ENCODE assay signal across 1 cellular context in the genomic region with DNA sequence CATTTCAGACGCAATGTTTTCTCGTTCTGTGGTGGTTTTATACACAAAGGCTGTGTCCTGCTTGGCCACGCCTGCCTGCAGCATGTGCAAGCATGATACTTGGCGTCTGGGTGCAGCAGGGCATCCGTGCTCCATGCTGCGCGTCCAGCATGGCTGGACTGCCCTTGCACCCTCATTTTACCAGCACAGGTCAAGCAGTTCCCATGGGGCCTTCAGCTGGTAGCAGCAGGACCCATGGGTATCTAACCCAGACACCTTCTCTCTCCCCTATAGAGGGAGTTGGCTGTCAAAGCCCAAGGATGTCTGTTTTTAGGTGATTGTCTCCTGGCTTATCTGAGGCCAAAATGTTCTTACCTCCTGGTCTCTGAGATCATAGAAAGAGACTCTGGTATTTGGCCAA.
TF ChIP-seq lines count a peak whose summit lies in the region.

No MANE protein-coding gene starts in this region.

TF ChIP-seq in K562, 482 proteins besides CTCF, POLR2A, EP300 and RAD21 (continued from another document and continues in another):
- TF ChIP-seq, protein P1, sequence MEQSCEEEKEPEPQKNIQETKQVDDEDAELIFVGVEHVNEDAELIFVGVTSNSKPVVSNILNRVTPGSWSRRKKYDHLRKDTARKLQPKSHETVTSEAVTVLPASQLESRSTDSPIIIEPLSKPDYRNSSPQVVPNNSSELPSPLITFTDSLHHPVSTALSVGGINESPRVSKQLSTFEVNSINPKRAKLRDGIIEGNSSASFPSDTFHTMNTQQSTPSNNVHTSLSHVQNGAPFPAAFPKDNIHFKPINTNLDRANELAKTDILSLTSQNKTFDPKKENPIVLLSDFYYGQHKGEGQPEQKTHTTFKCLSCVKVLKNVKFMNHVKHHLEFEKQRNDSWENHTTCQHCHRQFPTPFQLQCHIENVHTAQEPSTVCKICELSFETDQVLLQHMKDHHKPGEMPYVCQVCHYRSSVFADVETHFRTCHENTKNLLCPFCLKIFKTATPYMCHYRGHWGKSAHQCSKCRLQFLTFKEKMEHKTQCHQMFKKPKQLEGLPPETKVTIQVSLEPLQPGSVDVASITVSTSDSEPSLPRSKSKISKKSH (CRISPR knock-in tag; IDR thresholded peaks at IDR 0.05), result no peak
- no peak for TF ChIP-seq FOXA3 (CRISPR knock-in tag; conservative IDR thresholded peaks at IDR 0.05 in 1 of 2, IDR thresholded peaks at IDR 0.05 in 1 of 2)
- no peak for TF ChIP-seq ZNF133 (CRISPR knock-in tag; IDR thresholded peaks at IDR 0.05)
- peak; percentile 65 for TF ChIP-seq HDAC3 (IDR thresholded peaks at IDR 0.05; ENCODE audit: borderline replicate concordance, partially characterized antibody)
- TF ChIP-seq ZNF639 (CRISPR knock-in tag; conservative IDR thresholded peaks at IDR 0.05 in 1 of 2, IDR thresholded peaks at IDR 0.05 in 1 of 2), result no peak
- TF ChIP-seq, protein P2, sequence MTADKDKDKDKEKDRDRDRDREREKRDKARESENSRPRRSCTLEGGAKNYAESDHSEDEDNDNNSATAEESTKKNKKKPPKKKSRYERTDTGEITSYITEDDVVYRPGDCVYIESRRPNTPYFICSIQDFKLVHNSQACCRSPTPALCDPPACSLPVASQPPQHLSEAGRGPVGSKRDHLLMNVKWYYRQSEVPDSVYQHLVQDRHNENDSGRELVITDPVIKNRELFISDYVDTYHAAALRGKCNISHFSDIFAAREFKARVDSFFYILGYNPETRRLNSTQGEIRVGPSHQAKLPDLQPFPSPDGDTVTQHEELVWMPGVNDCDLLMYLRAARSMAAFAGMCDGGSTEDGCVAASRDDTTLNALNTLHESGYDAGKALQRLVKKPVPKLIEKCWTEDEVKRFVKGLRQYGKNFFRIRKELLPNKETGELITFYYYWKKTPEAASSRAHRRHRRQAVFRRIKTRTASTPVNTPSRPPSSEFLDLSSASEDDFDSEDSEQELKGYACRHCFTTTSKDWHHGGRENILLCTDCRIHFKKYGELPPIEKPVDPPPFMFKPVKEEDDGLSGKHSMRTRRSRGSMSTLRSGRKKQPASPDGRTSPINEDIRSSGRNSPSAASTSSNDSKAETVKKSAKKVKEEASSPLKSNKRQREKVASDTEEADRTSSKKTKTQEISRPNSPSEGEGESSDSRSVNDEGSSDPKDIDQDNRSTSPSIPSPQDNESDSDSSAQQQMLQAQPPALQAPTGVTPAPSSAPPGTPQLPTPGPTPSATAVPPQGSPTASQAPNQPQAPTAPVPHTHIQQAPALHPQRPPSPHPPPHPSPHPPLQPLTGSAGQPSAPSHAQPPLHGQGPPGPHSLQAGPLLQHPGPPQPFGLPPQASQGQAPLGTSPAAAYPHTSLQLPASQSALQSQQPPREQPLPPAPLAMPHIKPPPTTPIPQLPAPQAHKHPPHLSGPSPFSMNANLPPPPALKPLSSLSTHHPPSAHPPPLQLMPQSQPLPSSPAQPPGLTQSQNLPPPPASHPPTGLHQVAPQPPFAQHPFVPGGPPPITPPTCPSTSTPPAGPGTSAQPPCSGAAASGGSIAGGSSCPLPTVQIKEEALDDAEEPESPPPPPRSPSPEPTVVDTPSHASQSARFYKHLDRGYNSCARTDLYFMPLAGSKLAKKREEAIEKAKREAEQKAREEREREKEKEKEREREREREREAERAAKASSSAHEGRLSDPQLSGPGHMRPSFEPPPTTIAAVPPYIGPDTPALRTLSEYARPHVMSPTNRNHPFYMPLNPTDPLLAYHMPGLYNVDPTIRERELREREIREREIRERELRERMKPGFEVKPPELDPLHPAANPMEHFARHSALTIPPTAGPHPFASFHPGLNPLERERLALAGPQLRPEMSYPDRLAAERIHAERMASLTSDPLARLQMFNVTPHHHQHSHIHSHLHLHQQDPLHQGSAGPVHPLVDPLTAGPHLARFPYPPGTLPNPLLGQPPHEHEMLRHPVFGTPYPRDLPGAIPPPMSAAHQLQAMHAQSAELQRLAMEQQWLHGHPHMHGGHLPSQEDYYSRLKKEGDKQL (CRISPR knock-in tag; IDR thresholded peaks at IDR 0.05; ENCODE audit: borderline replicate concordance), result no peak
- no peak for TF ChIP-seq ELK1 (CRISPR knock-in tag; IDR thresholded peaks at IDR 0.05)
- TF ChIP-seq TEAD2 (tag; IDR thresholded peaks at IDR 0.05), result no peak
- no peak for TF ChIP-seq PTBP1 (IDR thresholded peaks at IDR 0.05; ENCODE audit: low read depth, low read length)
- no peak for TF ChIP-seq KAT2B (IDR thresholded peaks at IDR 0.05; ENCODE audit: low read depth, low read length)
- TF ChIP-seq NFXL1 (CRISPR knock-in tag; IDR thresholded peaks at IDR 0.05), result no peak
- TF ChIP-seq MBD2 (IDR thresholded peaks at IDR 0.05; ENCODE audit: borderline replicate concordance, low read depth), result 0 out of 2 replicates have a peak, but pooled peaks have one; percentile 28
- no peak for TF ChIP-seq ZNF699 (CRISPR knock-in tag; IDR thresholded peaks at IDR 0.05; ENCODE audit: insufficient replicate concordance)
- TF ChIP-seq, protein P3, sequence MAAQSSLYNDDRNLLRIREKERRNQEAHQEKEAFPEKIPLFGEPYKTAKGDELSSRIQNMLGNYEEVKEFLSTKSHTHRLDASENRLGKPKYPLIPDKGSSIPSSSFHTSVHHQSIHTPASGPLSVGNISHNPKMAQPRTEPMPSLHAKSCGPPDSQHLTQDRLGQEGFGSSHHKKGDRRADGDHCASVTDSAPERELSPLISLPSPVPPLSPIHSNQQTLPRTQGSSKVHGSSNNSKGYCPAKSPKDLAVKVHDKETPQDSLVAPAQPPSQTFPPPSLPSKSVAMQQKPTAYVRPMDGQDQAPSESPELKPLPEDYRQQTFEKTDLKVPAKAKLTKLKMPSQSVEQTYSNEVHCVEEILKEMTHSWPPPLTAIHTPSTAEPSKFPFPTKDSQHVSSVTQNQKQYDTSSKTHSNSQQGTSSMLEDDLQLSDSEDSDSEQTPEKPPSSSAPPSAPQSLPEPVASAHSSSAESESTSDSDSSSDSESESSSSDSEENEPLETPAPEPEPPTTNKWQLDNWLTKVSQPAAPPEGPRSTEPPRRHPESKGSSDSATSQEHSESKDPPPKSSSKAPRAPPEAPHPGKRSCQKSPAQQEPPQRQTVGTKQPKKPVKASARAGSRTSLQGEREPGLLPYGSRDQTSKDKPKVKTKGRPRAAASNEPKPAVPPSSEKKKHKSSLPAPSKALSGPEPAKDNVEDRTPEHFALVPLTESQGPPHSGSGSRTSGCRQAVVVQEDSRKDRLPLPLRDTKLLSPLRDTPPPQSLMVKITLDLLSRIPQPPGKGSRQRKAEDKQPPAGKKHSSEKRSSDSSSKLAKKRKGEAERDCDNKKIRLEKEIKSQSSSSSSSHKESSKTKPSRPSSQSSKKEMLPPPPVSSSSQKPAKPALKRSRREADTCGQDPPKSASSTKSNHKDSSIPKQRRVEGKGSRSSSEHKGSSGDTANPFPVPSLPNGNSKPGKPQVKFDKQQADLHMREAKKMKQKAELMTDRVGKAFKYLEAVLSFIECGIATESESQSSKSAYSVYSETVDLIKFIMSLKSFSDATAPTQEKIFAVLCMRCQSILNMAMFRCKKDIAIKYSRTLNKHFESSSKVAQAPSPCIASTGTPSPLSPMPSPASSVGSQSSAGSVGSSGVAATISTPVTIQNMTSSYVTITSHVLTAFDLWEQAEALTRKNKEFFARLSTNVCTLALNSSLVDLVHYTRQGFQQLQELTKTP (IDR thresholded peaks at IDR 0.05; ENCODE audit: low read depth in 1 of 2, partially characterized antibody in 2 of 2), result peak in 1 of 2 experiments; percentile 48
- TF ChIP-seq HDAC6 (IDR thresholded peaks at IDR 0.05; ENCODE audit: low read depth, low read length), result no peak
- TF ChIP-seq SRSF3 (IDR thresholded peaks at IDR 0.05; ENCODE audit: insufficient read depth, low read length), result no peak
- TF ChIP-seq PURB (CRISPR knock-in tag; IDR thresholded peaks at IDR 0.05; ENCODE audit: low read depth), result no peak
- TF ChIP-seq SOX6 (IDR thresholded peaks at IDR 0.05), result peak; percentile 61; the same call in 1 of the 2 replicates
- TF ChIP-seq, protein P4, sequence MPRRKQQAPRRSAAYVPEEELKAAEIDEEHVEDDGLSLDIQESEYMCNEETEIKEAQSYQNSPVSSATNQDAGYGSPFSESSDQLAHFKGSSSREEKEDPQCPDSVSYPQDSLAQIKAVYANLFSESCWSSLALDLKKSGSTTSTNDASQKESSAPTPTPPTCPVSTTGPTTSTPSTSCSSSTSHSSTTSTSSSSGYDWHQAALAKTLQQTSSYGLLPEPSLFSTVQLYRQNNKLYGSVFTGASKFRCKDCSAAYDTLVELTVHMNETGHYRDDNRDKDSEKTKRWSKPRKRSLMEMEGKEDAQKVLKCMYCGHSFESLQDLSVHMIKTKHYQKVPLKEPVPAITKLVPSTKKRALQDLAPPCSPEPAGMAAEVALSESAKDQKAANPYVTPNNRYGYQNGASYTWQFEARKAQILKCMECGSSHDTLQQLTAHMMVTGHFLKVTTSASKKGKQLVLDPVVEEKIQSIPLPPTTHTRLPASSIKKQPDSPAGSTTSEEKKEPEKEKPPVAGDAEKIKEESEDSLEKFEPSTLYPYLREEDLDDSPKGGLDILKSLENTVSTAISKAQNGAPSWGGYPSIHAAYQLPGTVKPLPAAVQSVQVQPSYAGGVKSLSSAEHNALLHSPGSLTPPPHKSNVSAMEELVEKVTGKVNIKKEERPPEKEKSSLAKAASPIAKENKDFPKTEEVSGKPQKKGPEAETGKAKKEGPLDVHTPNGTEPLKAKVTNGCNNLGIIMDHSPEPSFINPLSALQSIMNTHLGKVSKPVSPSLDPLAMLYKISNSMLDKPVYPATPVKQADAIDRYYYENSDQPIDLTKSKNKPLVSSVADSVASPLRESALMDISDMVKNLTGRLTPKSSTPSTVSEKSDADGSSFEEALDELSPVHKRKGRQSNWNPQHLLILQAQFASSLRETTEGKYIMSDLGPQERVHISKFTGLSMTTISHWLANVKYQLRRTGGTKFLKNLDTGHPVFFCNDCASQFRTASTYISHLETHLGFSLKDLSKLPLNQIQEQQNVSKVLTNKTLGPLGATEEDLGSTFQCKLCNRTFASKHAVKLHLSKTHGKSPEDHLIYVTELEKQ (CRISPR knock-in tag; IDR thresholded peaks at IDR 0.05), result no peak
- TF ChIP-seq EHMT2 (IDR thresholded peaks at IDR 0.05), result peak; percentile 67
- TF ChIP-seq ZNF584 (CRISPR knock-in tag; IDR thresholded peaks at IDR 0.05; ENCODE audit: low read depth), result no peak
- no peak for TF ChIP-seq RBM25 (IDR thresholded peaks at IDR 0.05; ENCODE audit: low read depth, low read length, severe bottlenecking)
- peak; percentile 16; the same call in 1 of the 2 replicates for TF ChIP-seq CXXC5 (CRISPR knock-in tag; IDR thresholded peaks at IDR 0.05)
- no peak for TF ChIP-seq HNRNPK (IDR thresholded peaks at IDR 0.05; ENCODE audit: low read depth, low read length, poor library complexity, severe bottlenecking)
- TF ChIP-seq JUNB (CRISPR knock-in tag; conservative IDR thresholded peaks at IDR 0.05), result no peak
- no peak for TF ChIP-seq RBM15 (IDR thresholded peaks at IDR 0.05; ENCODE audit: insufficient read depth, low read length)
- no peak for TF ChIP-seq FOXA1 (IDR thresholded peaks at IDR 0.05; ENCODE audit: borderline replicate concordance)
- TF ChIP-seq RB1 (IDR thresholded peaks at IDR 0.05; ENCODE audit: low read depth), result no peak
- no peak for TF ChIP-seq KLF13 (tag; IDR thresholded peaks at IDR 0.05; ENCODE audit: borderline replicate concordance, low read depth)
- TF ChIP-seq FOSL1 (tag; conservative IDR thresholded peaks at IDR 0.05), result no peak
- TF ChIP-seq ZNF512 (tag; IDR thresholded peaks at IDR 0.05), result no peak
- no peak for TF ChIP-seq FUS (optimal IDR thresholded peaks at IDR 0.05; ENCODE audit: low read depth, low read length)
- peak; percentile 78; the same call in 1 of the 2 replicates for TF ChIP-seq FOXM1 (IDR thresholded peaks at IDR 0.05; ENCODE audit: low read depth)
- no peak for TF ChIP-seq FOXM1 (CRISPR knock-in tag; IDR thresholded peaks at IDR 0.05; ENCODE audit: low read depth)
- no peak for TF ChIP-seq ZZZ3 (IDR thresholded peaks at IDR 0.05)
- TF ChIP-seq RBFOX2 (IDR thresholded peaks at IDR 0.05; ENCODE audit: low read depth, low read length), result no peak
- TF ChIP-seq, protein P5, sequence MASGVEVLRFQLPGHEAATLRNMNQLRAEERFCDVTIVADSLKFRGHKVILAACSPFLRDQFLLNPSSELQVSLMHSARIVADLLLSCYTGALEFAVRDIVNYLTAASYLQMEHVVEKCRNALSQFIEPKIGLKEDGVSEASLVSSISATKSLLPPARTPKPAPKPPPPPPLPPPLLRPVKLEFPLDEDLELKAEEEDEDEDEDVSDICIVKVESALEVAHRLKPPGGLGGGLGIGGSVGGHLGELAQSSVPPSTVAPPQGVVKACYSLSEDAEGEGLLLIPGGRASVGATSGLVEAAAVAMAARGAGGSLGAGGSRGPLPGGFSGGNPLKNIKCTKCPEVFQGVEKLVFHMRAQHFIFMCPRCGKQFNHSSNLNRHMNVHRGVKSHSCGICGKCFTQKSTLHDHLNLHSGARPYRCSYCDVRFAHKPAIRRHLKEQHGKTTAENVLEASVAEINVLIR (CRISPR knock-in tag; IDR thresholded peaks at IDR 0.05), result no peak
- no peak for TF ChIP-seq RUNX1 (IDR thresholded peaks at IDR 0.05; ENCODE audit: low read depth)
- no peak for TF ChIP-seq TARDBP (IDR thresholded peaks at IDR 0.05)
- TF ChIP-seq NFYB (IDR thresholded peaks at IDR 0.05; ENCODE audit: extremely low read depth, insufficient read length), result no peak
- peak; percentile 57; the same call in 1 of the 2 replicates for TF ChIP-seq CTBP1 (IDR thresholded peaks at IDR 0.05; ENCODE audit: borderline replicate concordance)
- no peak for TF ChIP-seq NR2C2 (CRISPR knock-in tag; IDR thresholded peaks at IDR 0.05)
- TF ChIP-seq NR2C2 (tag; IDR thresholded peaks at IDR 0.05), result no peak
- TF ChIP-seq HMG20B (CRISPR knock-in tag; IDR thresholded peaks at IDR 0.05), result no peak
